Comparison of ENCODE assay signal across 10 cellular contexts in genomic region chr2:138267161-138267901, GRCh38.
A peak's percentile ranks its signal among the peaks of the same experiment; 100 is the strongest.
DNase-seq lines count a peak whose midpoint lies in the region; ATAC-seq and TF ChIP-seq lines count a peak whose summit lies in the region.
"Had no signal": no experiment of that assay in that cellular context is flagged by ENCODE, and none has a peak within 500 bp of the region (broad histone marks: within the 10 kb centered on the region; RNA-seq: fewer than 3 reads in every experiment).

No MANE protein-coding gene starts in this region.

- peaks cover 7 to 8% of the 10 kb centered on the region in 2 donors for H3K9me3 Mint-ChIP-seq in activated T-cell treated with anti-CD3 and anti-CD28 coated beads, Interleukin-2, amount 50 U/mL, for 72 hours
- peaks cover 10% of the 10 kb centered on the region for H3K9me3 Mint-ChIP-seq in activated CD8-positive, alpha-beta T cell treated with anti-CD3 and anti-CD28 coated beads for 36 hours

- peak in 1 of 2 donors; percentile 3 for DNase-seq in activated T-cell treated with anti-CD3 and anti-CD28 coated beads, Interleukin-2, amount 50 U/mL, for 72 hours
- no peak for DNase-seq in activated T-cell treated with anti-CD3 and anti-CD28 coated beads, Interleukin-2, amount 50 U/mL, for 1 hour
- peak; percentile 86 to 87 for DNase-seq in cardiac fibroblast (ENCODE audit: low read depth in 2 of 2)
- DNase-seq in effector CD8-positive, alpha-beta T cell (lab: John Stamatoyannopoulos, UW), result no peak
- no peak for DNase-seq in Kasumi-1 (lab: John Stamatoyannopoulos, UW)
- no peak for DNase-seq in left ventricle myocardium inferior
- DNase-seq in activated CD8-positive, alpha-beta T cell treated with anti-CD3 and anti-CD28 coated beads for 36 hours, result no peak

- H3K27ac Mint-ChIP-seq in activated T-cell treated with anti-CD3 and anti-CD28 coated beads, Interleukin-2, amount 50 U/mL, for 72 hours, result peak overlapping the region; percentile 42
- no peak overlapping the region for H3K27ac Mint-ChIP-seq in activated CD8-positive, alpha-beta T cell treated with anti-CD3 and anti-CD28 coated beads for 36 hours

- no peaks in the 10 kb centered on the region for H3K36me3 ChIP-seq in left ventricle myocardium inferior

- TF ChIP-seq CTCF in cardiac fibroblast (IDR thresholded peaks at IDR 0.05; ENCODE audit: low read depth, low read length) (no peak), left ventricle myocardium inferior (IDR thresholded peaks at IDR 0.05; ENCODE audit: borderline replicate concordance) (no peak)
- TF ChIP-seq CTCF in activated CD8-positive, alpha-beta T cell treated with anti-CD3 and anti-CD28 coated beads for 36 hours (IDR thresholded peaks at IDR 0.05), result no peak

- CTCF ChIA-PET in activated CD8-positive, alpha-beta T cell treated with anti-CD3 and anti-CD28 coated beads for 36 hours (lab: Charles Lee), result no interaction called here

- peaks cover 9% of the 10 kb centered on the region for H3K4me1 Mint-ChIP-seq in activated T-cell treated with anti-CD3 and anti-CD28 coated beads, Interleukin-2, amount 50 U/mL, for 72 hours (ENCODE audit: low read depth)
- no peaks in the 10 kb centered on the region for H3K4me1 Mint-ChIP-seq in activated CD8-positive, alpha-beta T cell treated with anti-CD3 and anti-CD28 coated beads for 36 hours (ENCODE audit: low read depth)

- no peaks in the 10 kb centered on the region for H3K27me3 ChIP-seq in left ventricle myocardium inferior (ENCODE audit: low read depth)

- no peaks in the 10 kb centered on the region for H3K4me1 ChIP-seq in left ventricle myocardium inferior

- peaks cover 16% of the 10 kb centered on the region for H3K9me3 ChIP-seq in left ventricle myocardium inferior (replicated peaks)

- H3K4me3 Mint-ChIP-seq in activated T-cell treated with anti-CD3 and anti-CD28 coated beads, Interleukin-2, amount 50 U/mL, for 72 hours, result no peak overlapping the region
- no peak overlapping the region for H3K4me3 Mint-ChIP-seq in activated CD8-positive, alpha-beta T cell treated with anti-CD3 and anti-CD28 coated beads for 36 hours

- H3K27ac ChIP-seq in left ventricle myocardium inferior (replicated peaks), result no peak overlapping the region
- H3K27ac ChIP-seq: 22Rv1, VCaP had no signal

- intact Hi-C loops in left ventricle myocardium inferior (cut with micrococcal nuclease), result no loop called here
- intact Hi-C loops in activated CD8-positive, alpha-beta T cell treated with anti-CD3 and anti-CD28 coated beads for 36 hours (cut with micrococcal nuclease), result no loop called here

- peaks cover 0 to 2% of the 10 kb centered on the region in 2 donors for H3K36me3 Mint-ChIP-seq in activated T-cell treated with anti-CD3 and anti-CD28 coated beads, Interleukin-2, amount 50 U/mL, for 72 hours (ENCODE audit: insufficient read depth in 2 of 2)
- no peaks in the 10 kb centered on the region for H3K36me3 Mint-ChIP-seq in activated CD8-positive, alpha-beta T cell treated with anti-CD3 and anti-CD28 coated beads for 36 hours (ENCODE audit: low read depth)

- ATAC-seq in activated T-cell treated with anti-CD3 and anti-CD28 coated beads, Interleukin-2, amount 50 U/mL, for 72 hours (replicated peaks in 1 of 2), result peak; percentile 45 to 75
- ATAC-seq in HG03103 (IDR thresholded peaks at IDR 0.05; ENCODE audit: low read depth, unreplicated experiment), result peak; percentile 70
- ATAC-seq in activated CD8-positive, alpha-beta T cell treated with anti-CD3 and anti-CD28 coated beads for 36 hours, result no peak

- POLR2A ChIA-PET in activated CD8-positive, alpha-beta T cell treated with anti-CD3 and anti-CD28 coated beads for 36 hours (lab: Charles Lee), result no interaction called here

- H3K4me3 ChIP-seq in cardiac fibroblast (replicated peaks in 1 of 2; ENCODE audit: low read depth in 2 of 2, low read length in 2 of 2) (no peak overlapping the region), left ventricle myocardium inferior (no peak overlapping the region)

- H3K27me3 Mint-ChIP-seq in activated T-cell treated with anti-CD3 and anti-CD28 coated beads, Interleukin-2, amount 50 U/mL, for 72 hours (ENCODE audit: low read depth), result no peaks in the 10 kb centered on the region
- no peaks in the 10 kb centered on the region for H3K27me3 Mint-ChIP-seq in activated CD8-positive, alpha-beta T cell treated with anti-CD3 and anti-CD28 coated beads for 36 hours

Comparison
In these comparisons a context has a peak if more than half of its experiments do, and no peak if none do; other contexts are left out.
1. DNase-seq: peak in cardiac fibroblast (2 of 2); none in activated T-cell treated with anti-CD3 and anti-CD28 coated beads, Interleukin-2, amount 50 U/mL, for 1 hour (single experiment), effector CD8-positive, alpha-beta T cell (single experiment), Kasumi-1 (0 of 2), left ventricle myocardium inferior (single experiment) and activated CD8-positive, alpha-beta T cell treated with anti-CD3 and anti-CD28 coated beads for 36 hours (single experiment).